In the genomic region with DNA sequence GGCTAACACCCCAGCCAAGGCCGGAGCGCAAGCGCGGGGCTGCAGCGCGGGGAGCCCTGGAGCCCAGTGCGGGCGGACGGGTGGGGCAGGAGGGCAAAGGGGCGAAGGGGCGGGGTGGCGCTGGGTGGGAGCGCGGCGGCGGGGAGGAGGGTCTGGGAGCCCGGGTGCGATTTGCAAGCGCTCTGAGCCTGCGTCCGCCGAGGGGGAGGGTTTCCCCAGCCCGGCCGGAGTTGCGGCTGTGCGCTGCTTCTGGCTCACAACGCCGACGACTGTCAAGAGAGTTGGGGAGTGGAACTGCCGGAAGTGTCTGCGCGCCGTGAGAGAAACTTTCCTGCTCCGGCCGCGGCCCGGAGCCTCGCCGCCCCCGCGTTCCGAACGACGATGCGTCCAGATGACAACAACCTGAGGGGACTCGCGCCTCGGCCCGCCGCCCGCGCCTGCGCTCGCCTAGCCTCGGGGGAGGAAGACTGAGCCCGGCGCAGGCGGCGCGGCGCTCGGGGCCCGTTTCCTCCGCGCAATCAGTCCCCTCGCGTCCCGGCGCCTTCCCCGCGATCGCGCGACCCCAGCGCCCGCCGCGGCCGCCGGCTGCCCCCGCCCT, we compare ENCODE assay signal across 8 cellular contexts. TPM values are rescaled to one million over a fixed set of nuclear protein-coding genes. Genes with fewer than 3 reads are reported as not detected.
DNase-seq lines count a peak whose midpoint lies in the region; ATAC-seq and TF ChIP-seq lines count a peak whose summit lies in the region.

A gene with protein sequence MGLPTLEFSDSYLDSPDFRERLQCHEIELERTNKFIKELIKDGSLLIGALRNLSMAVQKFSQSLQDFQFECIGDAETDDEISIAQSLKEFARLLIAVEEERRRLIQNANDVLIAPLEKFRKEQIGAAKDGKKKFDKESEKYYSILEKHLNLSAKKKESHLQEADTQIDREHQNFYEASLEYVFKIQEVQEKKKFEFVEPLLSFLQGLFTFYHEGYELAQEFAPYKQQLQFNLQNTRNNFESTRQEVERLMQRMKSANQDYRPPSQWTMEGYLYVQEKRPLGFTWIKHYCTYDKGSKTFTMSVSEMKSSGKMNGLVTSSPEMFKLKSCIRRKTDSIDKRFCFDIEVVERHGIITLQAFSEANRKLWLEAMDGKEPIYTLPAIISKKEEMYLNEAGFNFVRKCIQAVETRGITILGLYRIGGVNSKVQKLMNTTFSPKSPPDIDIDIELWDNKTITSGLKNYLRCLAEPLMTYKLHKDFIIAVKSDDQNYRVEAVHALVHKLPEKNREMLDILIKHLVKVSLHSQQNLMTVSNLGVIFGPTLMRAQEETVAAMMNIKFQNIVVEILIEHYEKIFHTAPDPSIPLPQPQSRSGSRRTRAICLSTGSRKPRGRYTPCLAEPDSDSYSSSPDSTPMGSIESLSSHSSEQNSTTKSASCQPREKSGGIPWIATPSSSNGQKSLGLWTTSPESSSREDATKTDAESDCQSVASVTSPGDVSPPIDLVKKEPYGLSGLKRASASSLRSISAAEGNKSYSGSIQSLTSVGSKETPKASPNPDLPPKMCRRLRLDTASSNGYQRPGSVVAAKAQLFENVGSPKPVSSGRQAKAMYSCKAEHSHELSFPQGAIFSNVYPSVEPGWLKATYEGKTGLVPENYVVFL (plus strand): TSS at position 257 of the 598 bp plus-strand sequence. CDS start 391 bp downstream, outside the sequence.

- DNase-seq in NOMO-1 treated with dmso at 0.1 percent for 144 hours (lab: John Stamatoyannopoulos, UW; ENCODE audit: unreplicated experiment): peak; percentile 10
- peak; percentile 50 to 66 (median 56) for DNase-seq in body of pancreas
- DNase-seq in iPS DF 6.9 (ENCODE audit: low read depth, low spot score): no peak
- peak; percentile 86 for DNase-seq in sciatic nerve (ENCODE audit: low spot score)
- DNase-seq in NCI-H2227 (lab: John Stamatoyannopoulos, UW; ENCODE audit: unreplicated experiment): no peak

- no peaks in the 10 kb centered on the region for H3K9me3 ChIP-seq in BLaER1 treated with 17β-estradiol and CSF1 and Interleukin-3, amounts not matched to agents 10 nM and 100 nM (replicated peaks in 1 of 11)
- H3K9me3 ChIP-seq in body of pancreas (no peaks in the 10 kb centered on the region), iPS DF 6.9 (ENCODE audit: control insufficient read depth, insufficient read depth, low read length) (no peaks in the 10 kb centered on the region)

- peak within 1 kb of the TSS; percentile 68 to 97 (median 88) for H3K4me3 ChIP-seq in BLaER1 treated with 17β-estradiol and CSF1 and Interleukin-3, amounts not matched to agents 10 nM and 100 nM
- H3K4me3 ChIP-seq in body of pancreas (peak within 1 kb of the TSS; percentile 36 to 88), iPS DF 6.9 (ENCODE audit: low read length) (peak within 1 kb of the TSS; percentile 85; the same call in 1 of the 2 replicates)

- H3K27ac ChIP-seq in BLaER1 treated with 17β-estradiol and CSF1 and Interleukin-3, amounts not matched to agents 10 nM and 100 nM: peak within 1 kb of the TSS; percentile 62 to 96 (median 92); a peak in 21 of 22 replicates
- peak within 1 kb of the TSS in 3 of 4 donors; percentile 10 to 74 (median 70) for H3K27ac ChIP-seq in body of pancreas
- H3K27ac ChIP-seq in iPS DF 6.9 (ENCODE audit: low read length): no peak within 1 kb of the TSS

- peak; percentile 75 for ATAC-seq in GM18867 (IDR thresholded peaks at IDR 0.05; ENCODE audit: unreplicated experiment)
- peak; percentile 82 for ATAC-seq in HG03025 (IDR thresholded peaks at IDR 0.05; ENCODE audit: low FRiP score, unreplicated experiment)
- ATAC-seq in body of pancreas: peak; percentile 79
- ATAC-seq in sciatic nerve: peak; percentile 76

- H4K20me1 ChIP-seq in BLaER1 treated with 17β-estradiol and CSF1 and Interleukin-3, amounts not matched to agents 10 nM and 100 nM: peaks cover 0 to 31% (median 16%) of the 10 kb centered on the region in 11 experiments; a peak in 10 of 22 replicates

- TF ChIP-seq CTCF in body of pancreas (IDR thresholded peaks at IDR 0.05): no peak

- H3K4me2 ChIP-seq in BLaER1 treated with 17β-estradiol and CSF1 and Interleukin-3, amounts not matched to agents 10 nM and 100 nM: peak within 1 kb of the TSS; percentile 72 to 89 (median 79)

- no peaks in the 10 kb centered on the region; a peak in 2 of 22 replicates for H3K36me3 ChIP-seq in BLaER1 treated with 17β-estradiol and CSF1 and Interleukin-3, amounts not matched to agents 10 nM and 100 nM
- H3K36me3 ChIP-seq in body of pancreas (replicated peaks in 1 of 2; ENCODE audit: insufficient read depth in 1 of 2, low read depth in 2 of 2) (no peaks in the 10 kb centered on the region), iPS DF 6.9 (ENCODE audit: control insufficient read depth, insufficient read depth, low read length) (no peaks in the 10 kb centered on the region)

- H3K9ac ChIP-seq in BLaER1 treated with 17β-estradiol and CSF1 and Interleukin-3, amounts not matched to agents 10 nM and 100 nM: peak within 1 kb of the TSS; percentile 75 to 97 (median 93)

- intact Hi-C loops in body of pancreas (cut with DNase I) (no loop called here), sciatic nerve (cut with DNase I) (loop anchor here (10.0 kb wide), 2 partner anchors 168 to 238 kb away; no protein-coding TSS in a partner anchor)

- TF ChIP-seq POLR2A in body of pancreas (IDR thresholded peaks at IDR 0.05): peak in 1 of 3 donors; percentile 38

- no peaks in the 10 kb centered on the region for H3K27me3 ChIP-seq in BLaER1 treated with 17β-estradiol and CSF1 and Interleukin-3, amounts not matched to agents 10 nM and 100 nM
- H3K27me3 ChIP-seq in body of pancreas (no peaks in the 10 kb centered on the region), iPS DF 6.9 (ENCODE audit: control insufficient read depth, insufficient read depth, low read length) (no peaks in the 10 kb centered on the region)

- peaks cover 29 to 69% (median 61%) of the 10 kb centered on the region in 10 experiments for H3K4me1 ChIP-seq in BLaER1 treated with 17β-estradiol and CSF1 and Interleukin-3, amounts not matched to agents 10 nM and 100 nM
- H3K4me1 ChIP-seq in body of pancreas (peaks cover 11% of the 10 kb centered on the region), iPS DF 6.9 (ENCODE audit: control insufficient read depth, insufficient read depth, low read length) (no peaks in the 10 kb centered on the region)

- WGBS in body of pancreas, 2 donors: 1% methylated on average over 15 to 71 of the region's 81 CpGs
- no CpG with 5 or more reads among the region's 81 CpGs for WGBS in iPS DF 6.9 (ENCODE audit: insufficient coverage, insufficient read length)

RNA-seq across cellular contexts. Expression of the gene that starts here (rescaled TPM):
- total RNA-seq in body of pancreas: 1 to 10 TPM; 3.6 to 4.7 TPM
- 120 TPM for total RNA-seq in sciatic nerve

Comparison
In these comparisons a context has a peak if more than half of its experiments do, and no peak if none do; other contexts are left out.
1. RNA of the gene that starts here (total RNA-seq): 120 TPM in sciatic nerve (single experiment); 3.6 to 4.7 TPM in body of pancreas; every median in the first group is over 10 times any median in the second.
2. DNase-seq: peak in NOMO-1 treated with dmso at 0.1 percent for 144 hours (single experiment), body of pancreas (4 of 4) and sciatic nerve (single experiment); none in iPS DF 6.9 (single experiment) and NCI-H2227 (single experiment).
3. Peak in every context shown above with its lines, with median percentiles within 50 percentile points of each other: H3K4me3 ChIP-seq and ATAC-seq.